Comparison of ENCODE assay signal across 1 cellular context in genomic region chr2:208127090-208127489, GRCh38.
TF ChIP-seq lines count a peak whose summit lies in the region.

No MANE protein-coding gene starts in this region.

TF ChIP-seq in SK-N-SH, 30 proteins besides CTCF, POLR2A, EP300 and RAD21 (continued from another document):
- TF ChIP-seq, protein P1, sequence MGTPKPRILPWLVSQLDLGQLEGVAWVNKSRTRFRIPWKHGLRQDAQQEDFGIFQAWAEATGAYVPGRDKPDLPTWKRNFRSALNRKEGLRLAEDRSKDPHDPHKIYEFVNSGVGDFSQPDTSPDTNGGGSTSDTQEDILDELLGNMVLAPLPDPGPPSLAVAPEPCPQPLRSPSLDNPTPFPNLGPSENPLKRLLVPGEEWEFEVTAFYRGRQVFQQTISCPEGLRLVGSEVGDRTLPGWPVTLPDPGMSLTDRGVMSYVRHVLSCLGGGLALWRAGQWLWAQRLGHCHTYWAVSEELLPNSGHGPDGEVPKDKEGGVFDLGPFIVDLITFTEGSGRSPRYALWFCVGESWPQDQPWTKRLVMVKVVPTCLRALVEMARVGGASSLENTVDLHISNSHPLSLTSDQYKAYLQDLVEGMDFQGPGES (IDR thresholded peaks at IDR 0.05; ENCODE audit: low read depth, low read length): no peak
- no peak for TF ChIP-seq USF1 (IDR thresholded peaks at IDR 0.05; ENCODE audit: borderline replicate concordance, low read depth)
